ENCODE assay signal across 29 cellular contexts in genomic region chr2:173537694-173538093, GRCh38.
"Had no signal": no experiment of that assay in that cellular context is flagged by ENCODE, and none has a peak within 500 bp of the region (broad histone marks: within the 10 kb centered on the region; RNA-seq: fewer than 3 reads in every experiment).

No MANE protein-coding gene starts in this region.

- H3K4me3 ChIP-seq: ascending aorta, cardiac muscle cell had no signal

- ATAC-seq: activated CD8-positive, alpha-beta memory T cell treated with anti-CD3 and anti-CD28 coated beads, Interleukin-2, amount 10 ng/mL, durations not matched to agents 7 days and 5 days; activated CD8-positive, alpha-beta T cell treated with anti-CD3 and anti-CD28 coated beads for 36 hours; activated naive CD8-positive, alpha-beta T cell treated with anti-CD3 and anti-CD28 coated beads, Interleukin-2, amount 50 U/mL, for 24 hours had no signal

- DNase-seq: activated B cell treated with CpG ODN at 0.5 μM for 24 hours; activated CD4-positive, alpha-beta memory T cell treated with anti-CD3 and anti-CD28 coated beads for 36 hours; activated CD4-positive, alpha-beta T cell treated with anti-CD3 and anti-CD28 coated beads for 4 hours; activated CD4-positive, alpha-beta T cell treated with anti-CD3 and anti-CD28 coated beads, Interleukin-2, amount 10 ng/mL, durations not matched to agents 24 days and 14 days; activated CD4-positive, alpha-beta T cell treated with anti-CD3 and anti-CD28 coated beads, Interleukin-2, amount 50 U/mL, for 1 hour; activated CD4-positive, alpha-beta T cell treated with anti-CD3 and anti-CD28 coated beads, Interleukin-2, amount 50 U/mL, for 4 hours; activated CD4-positive, CD25-positive, alpha-beta regulatory T cell treated with anti-CD3 and anti-CD28 coated beads, Interleukin-2, amount 50 U/mL, for 72 hours; activated CD8-positive, alpha-beta memory T cell treated with anti-CD3 and anti-CD28 coated beads for 24 hours; activated CD8-positive, alpha-beta memory T cell treated with anti-CD3 and anti-CD28 coated beads, Interleukin-2, amount 10 ng/mL, durations not matched to agents 7 days and 5 days; activated CD8-positive, alpha-beta memory T cell treated with anti-CD3 and anti-CD28 coated beads, Interleukin-2, amount 50 U/mL, for 48 hours; activated CD8-positive, alpha-beta T cell treated with anti-CD3 and anti-CD28 coated beads for 36 hours; activated effector memory CD4-positive, alpha-beta T cell treated with Interleukin-2 at 50 U/mL for 16 hours; activated gamma-delta T cell; activated naive CD4-positive, alpha-beta T cell treated with anti-CD3 and anti-CD28 coated beads, Interleukin-2, amount 10 ng/mL, durations not matched to agents 7 days and 5 days; activated naive CD4-positive, alpha-beta T cell treated with Interleukin-2 at 50 U/mL for 16 hours; activated naive CD8-positive, alpha-beta T cell treated with anti-CD3 and anti-CD28 coated beads, Interleukin-2, amount 10 ng/mL, durations not matched to agents 7 days and 5 days; activated naive CD8-positive, alpha-beta T cell treated with anti-CD3 and anti-CD28 coated beads, Interleukin-2, amount 50 U/mL, for 24 hours; activated T-cell treated with anti-CD3 and anti-CD28 coated beads, Interleukin-2, amount 50 U/mL, for 24 hours; activated T-cell treated with anti-CD3 and anti-CD28 coated beads, Interleukin-2, amount 50 U/mL, for 48 hours; amygdala; anterior cingulate cortex; caudate nucleus; cerebellar nuclear complex; T-helper 1 cell; T-helper 2 cell; T-helper 9 cell had no signal

- H3K27ac ChIP-seq: ascending aorta, cardiac muscle cell, VCaP had no signal

- H3K9me3 ChIP-seq: ascending aorta had no signal

- H3K36me3 ChIP-seq: ascending aorta, cardiac muscle cell had no signal

- H3K4me1 ChIP-seq: ascending aorta had no signal

- H3K27me3 ChIP-seq: ascending aorta, cardiac muscle cell had no signal
